Comparison of ENCODE assay signal across 11 cellular contexts in genomic region chr10:45592432-45592831, GRCh38.
DNase-seq lines count a peak whose midpoint lies in the region; ATAC-seq, FAIRE-seq and TF ChIP-seq lines count a peak whose summit lies in the region.
"Had no signal": no experiment of that assay in that cellular context is flagged by ENCODE, and none has a peak within 500 bp of the region (broad histone marks: within the 10 kb centered on the region; RNA-seq: fewer than 3 reads in every experiment).

No MANE protein-coding gene starts in this region.

- no peak for TF ChIP-seq EP300 in K562 (IDR thresholded peaks at IDR 0.05; ENCODE audit: low read length)

- no peak overlapping the region for H3K9ac ChIP-seq in DND-41 (ENCODE audit: low read depth, low read length)
- peak overlapping the region in 1 of 2 experiments; percentile 74; a peak in 1 of 4 replicates for H3K9ac ChIP-seq in K562 (ENCODE audit: insufficient read depth in 1 of 2, low read depth in 2 of 2, low read length in 2 of 2)

- H2AFZ ChIP-seq in DND-41 (ENCODE audit: low read depth, low read length) (no peak overlapping the region), K562 (ENCODE audit: low read depth, low read length) (0 out of 2 replicates have a peak overlapping the region, but pooled peaks have one; percentile 3)

- POLR2A ChIA-PET in K562 (lab: Yijun Ruan, JAX): interaction anchor here (0.9 to 4.2 kb wide), 3 partner anchors 11 to 120 kb away, joined by 4 to 22 read pairs (median 4); no protein-coding TSS in a partner anchor

- H3K36me3 Mint-ChIP-seq in IgD-negative memory B cell: peaks cover 9% of the 10 kb centered on the region
- H3K36me3 Mint-ChIP-seq in natural killer cell treated with Interleukin-12 subunit alpha and Interleukin-12 subunit beta and Interleukin-15 and Interleukin-18, amount 100 ng/mL, for 72 hours: peaks cover 7% of the 10 kb centered on the region

- H3K9me3 Mint-ChIP-seq in IgD-negative memory B cell: no peaks in the 10 kb centered on the region
- H3K9me3 Mint-ChIP-seq in natural killer cell treated with Interleukin-12 subunit alpha and Interleukin-12 subunit beta and Interleukin-15 and Interleukin-18, amount 100 ng/mL, for 72 hours: no peaks in the 10 kb centered on the region

- in situ Hi-C loops in K562 (cut with MboI) (no loop called here), gastrocnemius medialis (cut with MboI; ENCODE audit: low sequenced_read_pairs in 4 of 4) (no loop called here)

- TF ChIP-seq POLR2A in K562 (conservative IDR thresholded peaks at IDR 0.05) (no peak), gastrocnemius medialis (IDR thresholded peaks at IDR 0.05) (no peak)

- no peak for TF ChIP-seq CTCF in DND-41 (IDR thresholded peaks at IDR 0.05; ENCODE audit: borderline replicate concordance, extremely low read depth, low read length, poor library complexity, severe bottlenecking)
- no peak for TF ChIP-seq CTCF in K562 (IDR thresholded peaks at IDR 0.05 in 2 of 3, conservative IDR thresholded peaks at IDR 0.05 in 1 of 3; ENCODE audit: insufficient read depth in 2 of 3, low read depth in 1 of 3, low read length in 3 of 3)
- TF ChIP-seq CTCF in gastrocnemius medialis (IDR thresholded peaks at IDR 0.05 in 4 of 5, conservative IDR thresholded peaks at IDR 0.05 in 1 of 5): no peak

- no peak for TF ChIP-seq RAD21 in K562 (CRISPR knock-in tag; conservative IDR thresholded peaks at IDR 0.05 in 1 of 2, IDR thresholded peaks at IDR 0.05 in 1 of 2)

- H3K27ac ChIP-seq in DND-41 (ENCODE audit: low read length) (no peak overlapping the region), K562 (ENCODE audit: extremely low read depth, low read depth, low read length) (0 out of 3 replicates have a peak overlapping the region, but pooled peaks have one; percentile 1), gastrocnemius medialis (no peak overlapping the region)
- H3K27ac ChIP-seq: brain microvascular endothelial cell had no signal

- no peaks in the 10 kb centered on the region for H3K36me3 ChIP-seq in DND-41 (ENCODE audit: insufficient read depth, low read length)
- H3K36me3 ChIP-seq in K562 (ENCODE audit: control insufficient read depth, insufficient read depth, low read length): peaks cover 14% of the 10 kb centered on the region
- peaks cover 0 to 10% of the 10 kb centered on the region in 2 donors for H3K36me3 ChIP-seq in gastrocnemius medialis
- H3K36me3 ChIP-seq: brain microvascular endothelial cell had no signal

- H3K4me3 ChIP-seq in DND-41 (ENCODE audit: low read depth in 1 of 2, low read length in 2 of 2): no peak overlapping the region
- no peak overlapping the region; the same call in 1 of the 2 replicates for H3K4me3 ChIP-seq in K562
- no peak overlapping the region for H3K4me3 ChIP-seq in gastrocnemius medialis

- CTCF ChIA-PET in K562 (lab: Yijun Ruan, JAX; ENCODE audit: low intra/inter-chr PET ratio): no interaction called here

- H3K4me1 ChIP-seq in DND-41 (ENCODE audit: insufficient read depth, low read length) (peaks cover 29% of the 10 kb centered on the region), K562 (replicated peaks in 1 of 2; ENCODE audit: control insufficient read depth in 2 of 2, insufficient read depth in 2 of 2, low read length in 2 of 2) (peaks cover 5 to 8% of the 10 kb centered on the region in 2 experiments; a peak in 2 of 5 replicates), gastrocnemius medialis (peaks cover 21 to 22% of the 10 kb centered on the region in 2 donors)

- intact Hi-C loops in K562 (cut with micrococcal nuclease) (no loop called here), gastrocnemius medialis (cut with DNase I; ENCODE audit: low total_unique reads) (loop anchor here (5.0 to 10.0 kb wide), 2 partner anchors 80 to 588 kb away; partner anchors contain the start of genes ZFAND4 and ZNF22)

- H3K9me1 ChIP-seq in K562 (ENCODE audit: control insufficient read depth, insufficient read depth, low read length): no peaks in the 10 kb centered on the region

- DNase-seq in DND-41 (no peak), K562 (ENCODE audit: extremely low read depth in 1 of 4, low spot score in 3 of 4) (no peak), NCI-H524 treated with DMSO at 0.1 percent for 48 hours (lab: John Stamatoyannopoulos, UW) (no peak), gastrocnemius medialis (no peak)
- no peak for DNase-seq in natural killer cell treated with Interleukin-12 subunit alpha and Interleukin-12 subunit beta and Interleukin-15 and Interleukin-18, amount 100 ng/mL, for 72 hours (ENCODE audit: low spot score)
- DNase-seq: brain microvascular endothelial cell, KG1, midbrain had no signal

- H3K27me3 ChIP-seq in DND-41 (ENCODE audit: insufficient read depth, low read length, poor library complexity): no peaks in the 10 kb centered on the region
- H3K27me3 ChIP-seq in K562 (ENCODE audit: control insufficient read depth in 2 of 2, insufficient read depth in 2 of 2, low read length in 2 of 2): no peaks in the 10 kb centered on the region
- no peaks in the 10 kb centered on the region for H3K27me3 ChIP-seq in gastrocnemius medialis
- H3K27me3 ChIP-seq: brain microvascular endothelial cell had no signal

- peaks cover 20 to 31% (median 30%) of the 10 kb centered on the region in 3 donors for H3K4me1 Mint-ChIP-seq in IgD-negative memory B cell
- peaks cover 32 to 46% of the 10 kb centered on the region in 2 donors for H3K4me1 Mint-ChIP-seq in natural killer cell treated with Interleukin-12 subunit alpha and Interleukin-12 subunit beta and Interleukin-15 and Interleukin-18, amount 100 ng/mL, for 72 hours (ENCODE audit: low read depth in 2 of 2)

- H4K20me1 ChIP-seq in DND-41 (ENCODE audit: insufficient read depth, low read length) (no peaks in the 10 kb centered on the region), K562 (replicated peaks; ENCODE audit: control insufficient read depth, insufficient read depth, low read length) (no peaks in the 10 kb centered on the region)

- peaks cover 16% of the 10 kb centered on the region for H3K79me2 ChIP-seq in DND-41 (ENCODE audit: insufficient read depth, low read length)
- peaks cover 54% of the 10 kb centered on the region for H3K79me2 ChIP-seq in K562 (ENCODE audit: control insufficient read depth, insufficient read depth, low read length)

- FAIRE-seq in K562 (lab: Jason Lieb, UNC): no peak

- WGBS in K562 (ENCODE audit: insufficient coverage, low coverage, missing lambda C conversion rate): 8% methylated on average over 4 of the region's 4 CpGs

- peak overlapping the region in 2 of 3 donors; percentile 88 to 95 for H3K27ac Mint-ChIP-seq in IgD-negative memory B cell
- H3K27ac Mint-ChIP-seq in natural killer cell treated with Interleukin-12 subunit alpha and Interleukin-12 subunit beta and Interleukin-15 and Interleukin-18, amount 100 ng/mL, for 72 hours: peak overlapping the region; percentile 24 to 73

- peak overlapping the region; percentile 30 to 90 (median 78) for H3K4me3 Mint-ChIP-seq in IgD-negative memory B cell
- peak overlapping the region; percentile 76 for H3K4me3 Mint-ChIP-seq in natural killer cell treated with Interleukin-12 subunit alpha and Interleukin-12 subunit beta and Interleukin-15 and Interleukin-18, amount 100 ng/mL, for 72 hours

- H3K9me3 ChIP-seq in DND-41 (ENCODE audit: insufficient read depth, low read length, severe bottlenecking): peaks cover 3% of the 10 kb centered on the region
- H3K9me3 ChIP-seq in K562 (replicated peaks; ENCODE audit: control insufficient read depth, insufficient read depth, low read depth, low read length): peaks cover 4% of the 10 kb centered on the region; the same call in 1 of the 2 replicates
- no peaks in the 10 kb centered on the region for H3K9me3 ChIP-seq in gastrocnemius medialis

- H3K27me3 Mint-ChIP-seq in IgD-negative memory B cell: no peaks in the 10 kb centered on the region
- H3K27me3 Mint-ChIP-seq in natural killer cell treated with Interleukin-12 subunit alpha and Interleukin-12 subunit beta and Interleukin-15 and Interleukin-18, amount 100 ng/mL, for 72 hours: no peaks in the 10 kb centered on the region

- no TSS peak for BruUV-seq in K562 (replicated peaks; lab: Mats Ljungman, UMichigan)

- peak overlapping the region; percentile 76; the same call in 1 of the 2 replicates for H3K4me2 ChIP-seq in DND-41 (ENCODE audit: insufficient read depth, low read length)
- peak overlapping the region; percentile 84 for H3K4me2 ChIP-seq in K562 (ENCODE audit: insufficient read depth, low read length)

- ATAC-seq in DND-41 (ENCODE audit: insufficient read depth, low read depth) (no peak), K562 (no peak), GM18867 (IDR thresholded peaks at IDR 0.05; ENCODE audit: unreplicated experiment) (no peak), gastrocnemius medialis (no peak)
- no peak for ATAC-seq in natural killer cell treated with Interleukin-12 subunit alpha and Interleukin-12 subunit beta and Interleukin-15 and Interleukin-18, amount 100 ng/mL, for 72 hours
- ATAC-seq: sciatic nerve had no signal

TF ChIP-seq in K562, 482 proteins besides CTCF, POLR2A, EP300 and RAD21 (continues in another document):
- TF ChIP-seq, protein P1, sequence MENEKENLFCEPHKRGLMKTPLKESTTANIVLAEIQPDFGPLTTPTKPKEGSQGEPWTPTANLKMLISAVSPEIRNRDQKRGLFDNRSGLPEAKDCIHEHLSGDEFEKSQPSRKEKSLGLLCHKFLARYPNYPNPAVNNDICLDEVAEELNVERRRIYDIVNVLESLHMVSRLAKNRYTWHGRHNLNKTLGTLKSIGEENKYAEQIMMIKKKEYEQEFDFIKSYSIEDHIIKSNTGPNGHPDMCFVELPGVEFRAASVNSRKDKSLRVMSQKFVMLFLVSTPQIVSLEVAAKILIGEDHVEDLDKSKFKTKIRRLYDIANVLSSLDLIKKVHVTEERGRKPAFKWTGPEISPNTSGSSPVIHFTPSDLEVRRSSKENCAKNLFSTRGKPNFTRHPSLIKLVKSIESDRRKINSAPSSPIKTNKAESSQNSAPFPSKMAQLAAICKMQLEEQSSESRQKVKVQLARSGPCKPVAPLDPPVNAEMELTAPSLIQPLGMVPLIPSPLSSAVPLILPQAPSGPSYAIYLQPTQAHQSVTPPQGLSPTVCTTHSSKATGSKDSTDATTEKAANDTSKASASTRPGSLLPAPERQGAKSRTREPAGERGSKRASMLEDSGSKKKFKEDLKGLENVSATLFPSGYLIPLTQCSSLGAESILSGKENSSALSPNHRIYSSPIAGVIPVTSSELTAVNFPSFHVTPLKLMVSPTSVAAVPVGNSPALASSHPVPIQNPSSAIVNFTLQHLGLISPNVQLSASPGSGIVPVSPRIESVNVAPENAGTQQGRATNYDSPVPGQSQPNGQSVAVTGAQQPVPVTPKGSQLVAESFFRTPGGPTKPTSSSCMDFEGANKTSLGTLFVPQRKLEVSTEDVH (IDR thresholded peaks at IDR 0.05; ENCODE audit: low read depth, partially characterized antibody): no peak
- TF ChIP-seq ZNF121 (CRISPR knock-in tag; conservative IDR thresholded peaks at IDR 0.05): no peak
